In the genomic region with DNA sequence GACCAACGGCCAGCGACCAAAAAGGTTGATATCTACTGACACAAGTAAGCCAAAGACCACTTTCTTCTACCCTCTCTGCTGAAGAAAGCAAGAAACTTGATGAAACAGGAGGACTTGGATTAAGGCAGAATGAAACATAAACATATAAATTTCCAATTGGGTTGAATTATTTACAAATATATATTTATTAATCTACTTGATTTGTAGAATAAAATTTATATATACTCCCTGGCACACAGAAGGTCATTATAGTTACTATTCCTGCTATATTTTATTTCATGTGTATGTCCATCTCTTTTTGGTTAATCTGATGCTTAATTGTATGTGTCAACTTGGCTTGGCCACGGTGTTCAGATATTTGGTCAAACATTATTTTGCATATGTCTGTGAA, we compare ENCODE assay signal across 1 cellular context.
TF ChIP-seq lines count a peak whose summit lies in the region.

No MANE protein-coding gene starts in this region.

TF ChIP-seq in endothelial cell of umbilical vein, 7 proteins besides CTCF, POLR2A, EP300 and RAD21:
- TF ChIP-seq JUN (IDR thresholded peaks at IDR 0.05; ENCODE audit: borderline replicate concordance, insufficient read depth, insufficient read length, low read depth) (no peak), GATA2 (IDR thresholded peaks at IDR 0.05; ENCODE audit: insufficient read depth, insufficient read length, low read depth, low read length) (no peak), FOS (IDR thresholded peaks at IDR 0.05; ENCODE audit: borderline replicate concordance, insufficient read depth, low read length) (no peak), MYC (IDR thresholded peaks at IDR 0.05; ENCODE audit: low read depth, low read length) (no peak), POLR2AphosphoS5 (IDR thresholded peaks at IDR 0.05; ENCODE audit: insufficient read depth, low read depth, low read length) (no peak), EZH2 (IDR thresholded peaks at IDR 0.05; ENCODE audit: borderline replicate concordance, low read depth, low read length, severe bottlenecking) (no peak)
- TF ChIP-seq, protein P1, sequence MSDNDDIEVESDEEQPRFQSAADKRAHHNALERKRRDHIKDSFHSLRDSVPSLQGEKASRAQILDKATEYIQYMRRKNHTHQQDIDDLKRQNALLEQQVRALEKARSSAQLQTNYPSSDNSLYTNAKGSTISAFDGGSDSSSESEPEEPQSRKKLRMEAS (IDR thresholded peaks at IDR 0.05; ENCODE audit: insufficient read depth, insufficient read length), result no peak
